20 cellular contexts compared by ENCODE assay signal in the genomic region with DNA sequence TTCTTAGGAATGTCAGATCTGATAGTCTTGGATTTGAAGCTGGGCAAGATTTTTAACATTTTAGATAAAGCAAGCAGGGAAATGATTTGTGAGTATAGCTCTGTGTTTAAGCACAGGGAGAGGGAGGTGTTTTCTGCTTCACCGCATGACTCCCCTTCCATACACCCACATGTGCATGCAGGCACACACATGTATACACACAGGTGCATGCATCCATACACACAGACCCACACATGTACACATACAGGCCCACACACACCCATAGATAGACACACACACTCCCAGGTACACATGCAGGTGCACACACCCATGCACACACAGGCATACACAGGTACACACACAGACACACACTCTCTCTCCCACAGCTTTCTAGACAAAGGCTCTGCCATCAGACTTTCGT.
DNase-seq lines count a peak whose midpoint lies in the region; ATAC-seq and TF ChIP-seq lines count a peak whose summit lies in the region.
"Had no signal": no experiment of that assay in that cellular context is flagged by ENCODE, and none has a peak within 500 bp of the region (broad histone marks: within the 10 kb centered on the region; RNA-seq: fewer than 3 reads in every experiment).

No MANE protein-coding gene starts in this region.

- H3K9me3 Mint-ChIP-seq in activated CD4-positive, alpha-beta T cell treated with anti-CD3 and anti-CD28 coated beads, Interleukin-2, amount 10 ng/mL, durations not matched to agents 24 days and 14 days, result no peaks in the 10 kb centered on the region
- H3K9me3 Mint-ChIP-seq in osteocyte (ENCODE audit: unreplicated experiment), result peaks cover 18% of the 10 kb centered on the region
- H3K9me3 Mint-ChIP-seq: WTC11 had no signal

- peak overlapping the region; percentile 93 for H3K27ac ChIP-seq in KOPT-K1 (ENCODE audit: low read depth, low read length, poor library complexity, severe bottlenecking)
- H3K27ac ChIP-seq in osteoblast (ENCODE audit: low read depth, low read length), result no peak overlapping the region
- H3K27ac ChIP-seq: HL-60, RWPE1, vagina had no signal

- H3K79me2 ChIP-seq in osteoblast (ENCODE audit: insufficient read depth, low read length), result no peaks in the 10 kb centered on the region

- TF ChIP-seq CTCF in osteoblast (IDR thresholded peaks at IDR 0.05; ENCODE audit: extremely low read depth, low read depth, low read length) (no peak), osteocyte (IDR thresholded peaks at IDR 0.05) (no peak)

- no peak overlapping the region for H3K4me2 ChIP-seq in osteoblast (ENCODE audit: insufficient read depth, low read length)

- H3K9me3 ChIP-seq in KOPT-K1 (ENCODE audit: insufficient read depth, low read length, poor library complexity, severe bottlenecking), result no peaks in the 10 kb centered on the region
- H3K9me3 ChIP-seq in osteoblast (ENCODE audit: low read depth, low read length), result no peaks in the 10 kb centered on the region
- H3K9me3 ChIP-seq: spleen, vagina had no signal

- H3K36me3 Mint-ChIP-seq in activated CD4-positive, alpha-beta T cell treated with anti-CD3 and anti-CD28 coated beads, Interleukin-2, amount 10 ng/mL, durations not matched to agents 24 days and 14 days (ENCODE audit: low read depth), result no peaks in the 10 kb centered on the region
- no peaks in the 10 kb centered on the region for H3K36me3 Mint-ChIP-seq in osteocyte (ENCODE audit: unreplicated experiment)
- H3K36me3 Mint-ChIP-seq: WTC11 had no signal

- H3K27ac Mint-ChIP-seq in activated CD4-positive, alpha-beta T cell treated with anti-CD3 and anti-CD28 coated beads, Interleukin-2, amount 10 ng/mL, durations not matched to agents 24 days and 14 days, result peak overlapping the region; percentile 87
- no peak overlapping the region for H3K27ac Mint-ChIP-seq in osteocyte (ENCODE audit: unreplicated experiment)

- H3K27me3 Mint-ChIP-seq in activated CD4-positive, alpha-beta T cell treated with anti-CD3 and anti-CD28 coated beads, Interleukin-2, amount 10 ng/mL, durations not matched to agents 24 days and 14 days, result no peaks in the 10 kb centered on the region
- no peaks in the 10 kb centered on the region for H3K27me3 Mint-ChIP-seq in osteocyte (ENCODE audit: unreplicated experiment)

- H3K27me3 ChIP-seq in osteoblast (ENCODE audit: insufficient read depth, low read length), result no peaks in the 10 kb centered on the region
- H3K27me3 ChIP-seq: vagina had no signal

- H2AFZ ChIP-seq in osteoblast (ENCODE audit: low read length), result no peak overlapping the region

- H4K20me1 ChIP-seq in osteoblast (ENCODE audit: insufficient read depth, low read length), result no peaks in the 10 kb centered on the region

- no peaks in the 10 kb centered on the region for H3K4me1 ChIP-seq in osteoblast (ENCODE audit: insufficient read depth, low read length)
- H3K4me1 ChIP-seq: vagina had no signal

- H3K4me3 ChIP-seq in osteoblast (ENCODE audit: insufficient read depth, low read length), result no peak overlapping the region
- H3K4me3 ChIP-seq: K562, spleen, vagina had no signal

- peaks cover 60% of the 10 kb centered on the region for H3K4me1 Mint-ChIP-seq in activated CD4-positive, alpha-beta T cell treated with anti-CD3 and anti-CD28 coated beads, Interleukin-2, amount 10 ng/mL, durations not matched to agents 24 days and 14 days
- no peaks in the 10 kb centered on the region for H3K4me1 Mint-ChIP-seq in osteocyte (ENCODE audit: unreplicated experiment)

- peaks cover 64% of the 10 kb centered on the region for H3K36me3 ChIP-seq in KOPT-K1 (ENCODE audit: insufficient read depth, low read length)
- H3K36me3 ChIP-seq in osteoblast (ENCODE audit: insufficient read depth, low read length), result no peaks in the 10 kb centered on the region
- H3K36me3 ChIP-seq: spleen, vagina had no signal

- no peak for ATAC-seq in HG03108 (IDR thresholded peaks at IDR 0.05; ENCODE audit: unreplicated experiment)
- ATAC-seq: K562 had no signal

- peak; percentile 60 for DNase-seq in activated CD4-positive, alpha-beta T cell treated with anti-CD3 and anti-CD28 coated beads, Interleukin-2, amount 10 ng/mL, durations not matched to agents 24 days and 14 days
- no peak for DNase-seq in activated CD4-positive, alpha-beta T cell treated with anti-CD3 and anti-CD28 coated beads for 1 hour
- DNase-seq in activated naive CD4-positive, alpha-beta T cell treated with anti-CD3 and anti-CD28 coated beads, Interleukin-2, amount 50 U/mL, for 16 hours, result peak; percentile 33
- DNase-seq in osteoblast (ENCODE audit: insufficient read length, low spot score, missing footprints) (peak; percentile 10), osteocyte (ENCODE audit: extremely low spot score, unreplicated experiment) (no peak), NCI-H1436 treated with DMSO at 0.1 percent for 48 hours (lab: John Stamatoyannopoulos, UW) (no peak)
- DNase-seq: ACHN; activated effector memory CD4-positive, alpha-beta T cell treated with Interleukin-2 at 50 U/mL for 16 hours; dermis blood vessel endothelial cell; NCI-H2227 treated with DMSO at 0.1 percent for 48 hours; NK-92 treated with Interleukin-12 subunit alpha and Interleukin-12 subunit beta, amount 100 ng/mL, for 24 hours; spleen; SW 1271 had no signal

- intact Hi-C loops in activated CD4-positive, alpha-beta T cell treated with anti-CD3 and anti-CD28 coated beads, Interleukin-2, amount 10 ng/mL, durations not matched to agents 24 days and 14 days (cut with micrococcal nuclease), result loop anchor here (5.0 to 10.0 kb wide), 4 partner anchors 91 to 1278 kb away; no protein-coding TSS in a partner anchor

- peak overlapping the region; percentile 77 for H3K4me3 Mint-ChIP-seq in activated CD4-positive, alpha-beta T cell treated with anti-CD3 and anti-CD28 coated beads, Interleukin-2, amount 10 ng/mL, durations not matched to agents 24 days and 14 days
- H3K4me3 Mint-ChIP-seq in osteocyte (ENCODE audit: unreplicated experiment), result no peak overlapping the region
- H3K4me3 Mint-ChIP-seq: WTC11 had no signal

Comparison
In these comparisons a context has a peak if more than half of its experiments do, and no peak if none do; other contexts are left out.
1. DNase-seq: peak in activated CD4-positive, alpha-beta T cell treated with anti-CD3 and anti-CD28 coated beads, Interleukin-2, amount 10 ng/mL, durations not matched to agents 24 days and 14 days (single experiment), activated naive CD4-positive, alpha-beta T cell treated with anti-CD3 and anti-CD28 coated beads, Interleukin-2, amount 50 U/mL, for 16 hours (single experiment) and osteoblast (single experiment); none in activated CD4-positive, alpha-beta T cell treated with anti-CD3 and anti-CD28 coated beads for 1 hour (single experiment), osteocyte (single experiment) and NCI-H1436 treated with DMSO at 0.1 percent for 48 hours (single experiment).